In the genomic region with DNA sequence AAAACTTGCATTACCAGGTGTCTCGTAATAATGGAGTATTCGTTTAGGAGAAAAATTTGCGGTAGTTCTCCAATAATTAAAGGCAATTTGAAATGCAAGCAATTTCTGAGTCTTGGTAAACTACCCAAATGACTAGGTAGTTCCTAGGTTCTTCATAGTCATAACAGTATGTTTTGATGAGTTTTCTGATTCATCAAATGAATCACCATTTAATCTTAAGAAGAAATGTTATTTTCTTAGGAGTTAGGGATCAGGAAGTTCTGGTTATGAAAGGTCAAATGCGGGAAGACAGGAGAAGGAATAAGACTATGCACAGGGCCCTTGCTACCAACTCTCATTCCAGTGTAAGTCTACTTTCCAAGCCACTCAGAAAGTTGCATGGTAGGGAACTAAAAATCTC, we compare ENCODE assay signal across 29 cellular contexts.
A peak's percentile ranks its signal among the peaks of the same experiment; 100 is the strongest.
DNase-seq lines count a peak whose midpoint lies in the region; ATAC-seq and TF ChIP-seq lines count a peak whose summit lies in the region.
"Had no signal": no experiment of that assay in that cellular context is flagged by ENCODE, and none has a peak within 500 bp of the region (broad histone marks: within the 10 kb centered on the region; RNA-seq: fewer than 3 reads in every experiment).

No MANE protein-coding gene starts in this region.

- H3K4me1 ChIP-seq in PC-3 (ENCODE audit: insufficient read depth, low read length), result peaks cover 54% of the 10 kb centered on the region
- no peaks in the 10 kb centered on the region for H3K4me1 ChIP-seq in CD4-positive, alpha-beta memory T cell (ENCODE audit: insufficient read depth, low read length)
- H3K4me1 ChIP-seq: esophagus muscularis mucosa, spleen, suprapubic skin, uterus had no signal

- intact Hi-C loops in PC-3 (cut with micrococcal nuclease), result no loop called here
- intact Hi-C loops in CD4-positive, alpha-beta memory T cell (cut with micrococcal nuclease), result no loop called here

- peak overlapping the region; percentile 80 for H3K27ac ChIP-seq in PC-3 (ENCODE audit: low read length)
- H3K27ac ChIP-seq in CD4-positive, alpha-beta memory T cell (ENCODE audit: low read depth, low read length), result no peak overlapping the region
- H3K27ac ChIP-seq: C4-2B, esophagus muscularis mucosa, spleen, suprapubic skin, uterus had no signal

- H3K4me3 ChIP-seq in PC-3 (ENCODE audit: low read length), result no peak overlapping the region
- H3K4me3 ChIP-seq in epithelial cell of esophagus (ENCODE audit: low read length), result no peak overlapping the region
- no peak overlapping the region for H3K4me3 ChIP-seq in CD4-positive, alpha-beta memory T cell (ENCODE audit: low read length in 2 of 2)
- H3K4me3 ChIP-seq: esophagus muscularis mucosa, spleen, suprapubic skin, uterus had no signal

- no peaks in the 10 kb centered on the region for H3K9me2 ChIP-seq in PC-3 (replicated peaks; ENCODE audit: low read length)
- H3K9me2 ChIP-seq: SK-N-SH had no signal

- H3K79me2 ChIP-seq in PC-3 (ENCODE audit: low read length), result no peaks in the 10 kb centered on the region

- no peak overlapping the region for H3K4me3 Mint-ChIP-seq in CD4-positive, alpha-beta memory T cell
- H3K4me3 Mint-ChIP-seq: activated CD8-positive, alpha-beta T cell treated with anti-CD3 and anti-CD28 coated beads, Interleukin-2, amount 10 ng/mL, durations not matched to agents 7 days and 5 days; naive thymus-derived CD4-positive, alpha-beta T cell; stimulated activated effector memory CD8-positive, alpha-beta T cell treated with anti-CD3 and anti-CD28 coated beads, Interleukin-12 subunit alpha, Interleukin-12 subunit beta, amount 100 ng/mL, for 72 hours; T-helper 17 cell had no signal

- BruUV-seq in PC-3 (replicated peaks; lab: Mats Ljungman, UMichigan), result no TSS peak

- CTCF ChIA-PET in PC-3 (lab: Charles Lee), result no interaction called here
- CTCF ChIA-PET in CD4-positive, alpha-beta memory T cell (lab: Charles Lee; ENCODE audit: partially characterized antibody), result no interaction called here

- no peaks in the 10 kb centered on the region for H3K27me3 ChIP-seq in PC-3 (ENCODE audit: low read length)
- no peaks in the 10 kb centered on the region for H3K27me3 ChIP-seq in CD4-positive, alpha-beta memory T cell (ENCODE audit: insufficient read depth, low read length)
- H3K27me3 ChIP-seq: esophagus muscularis mucosa, spleen, suprapubic skin, uterus had no signal

- TF ChIP-seq CTCF in PC-3 (conservative IDR thresholded peaks at IDR 0.05; ENCODE audit: low read depth, low read length) (no peak), epithelial cell of esophagus (IDR thresholded peaks at IDR 0.05; ENCODE audit: insufficient read depth, low read depth, low read length, missing control alignments) (no peak)

- H3K27me3 Mint-ChIP-seq in CD4-positive, alpha-beta memory T cell, result no peaks in the 10 kb centered on the region
- H3K27me3 Mint-ChIP-seq: T-helper 17 cell had no signal

- peak overlapping the region; percentile 72 for H3K4me2 ChIP-seq in PC-3 (ENCODE audit: low read length)
- H3K4me2 ChIP-seq: SK-N-SH had no signal

- H2AFZ ChIP-seq in PC-3 (ENCODE audit: low read length), result no peak overlapping the region

- no peaks in the 10 kb centered on the region for H3K4me1 Mint-ChIP-seq in CD4-positive, alpha-beta memory T cell
- H3K4me1 Mint-ChIP-seq: stimulated activated effector memory CD8-positive, alpha-beta T cell treated with anti-CD3 and anti-CD28 coated beads, Interleukin-12 subunit alpha, Interleukin-12 subunit beta, amount 100 ng/mL, for 72 hours; T-helper 17 cell had no signal

- H3K9me3 Mint-ChIP-seq in CD4-positive, alpha-beta memory T cell, result peaks cover 0 to 13% (median 3%) of the 10 kb centered on the region in 8 donors

- H3K27ac Mint-ChIP-seq in CD4-positive, alpha-beta memory T cell, result no peak overlapping the region
- H3K27ac Mint-ChIP-seq: activated CD8-positive, alpha-beta T cell treated with anti-CD3 and anti-CD28 coated beads, Interleukin-2, amount 10 ng/mL, durations not matched to agents 7 days and 5 days; naive thymus-derived CD4-positive, alpha-beta T cell; stimulated activated effector memory CD8-positive, alpha-beta T cell treated with anti-CD3 and anti-CD28 coated beads, Interleukin-12 subunit alpha, Interleukin-12 subunit beta, amount 100 ng/mL, for 72 hours; T-helper 17 cell had no signal

- no peaks in the 10 kb centered on the region for H4K20me1 ChIP-seq in PC-3 (ENCODE audit: low read length)

- POLR2A ChIA-PET in PC-3 (lab: Charles Lee; ENCODE audit: unreplicated experiment), result no interaction called here
- POLR2A ChIA-PET in CD4-positive, alpha-beta memory T cell (lab: Charles Lee; ENCODE audit: partially characterized antibody), result no interaction called here

- no peaks in the 10 kb centered on the region for H3K36me3 Mint-ChIP-seq in CD4-positive, alpha-beta memory T cell
- H3K36me3 Mint-ChIP-seq: stimulated activated effector memory CD8-positive, alpha-beta T cell treated with anti-CD3 and anti-CD28 coated beads, Interleukin-12 subunit alpha, Interleukin-12 subunit beta, amount 100 ng/mL, for 72 hours had no signal

- ATAC-seq in PC-3, result peak; percentile 55
- ATAC-seq: activated CD8-positive, alpha-beta T cell treated with anti-CD3 and anti-CD28 coated beads, Interleukin-2, amount 10 ng/mL, durations not matched to agents 7 days and 5 days; left cardiac atrium; naive thymus-derived CD4-positive, alpha-beta T cell; stimulated activated effector memory CD8-positive, alpha-beta T cell treated with anti-CD3 and anti-CD28 coated beads, Interleukin-12 subunit alpha, Interleukin-12 subunit beta, amount 100 ng/mL, for 72 hours; T-helper 17 cell had no signal

- H3K9me3 ChIP-seq in PC-3 (ENCODE audit: low read length), result no peaks in the 10 kb centered on the region
- no peaks in the 10 kb centered on the region for H3K9me3 ChIP-seq in CD4-positive, alpha-beta memory T cell (ENCODE audit: control insufficient read depth in 1 of 2, low read length in 2 of 2)
- H3K9me3 ChIP-seq: esophagus muscularis mucosa, SK-N-SH, suprapubic skin, uterus had no signal

- H3F3A ChIP-seq in PC-3 (ENCODE audit: low read length, unreplicated experiment), result no peaks in the 10 kb centered on the region

- H3K36me3 ChIP-seq in PC-3 (ENCODE audit: low read depth, low read length), result no peaks in the 10 kb centered on the region
- H3K36me3 ChIP-seq in CD4-positive, alpha-beta memory T cell (ENCODE audit: insufficient read depth, low read length), result no peaks in the 10 kb centered on the region
- H3K36me3 ChIP-seq: esophagus muscularis mucosa, spleen, suprapubic skin, uterus had no signal

- peak; percentile 62 for DNase-seq in EL
- peak; percentile 91 for DNase-seq in PC-3
- DNase-seq in epithelial cell of esophagus (ENCODE audit: low read depth), result peak; percentile 82
- peak; percentile 28 for DNase-seq in renal cortical epithelial cell (ENCODE audit: low read depth)
- no peak for DNase-seq in CD4-positive, alpha-beta memory T cell
- DNase-seq in NCI-H2107 treated with DMSO at 0.1 percent for 48 hours (lab: John Stamatoyannopoulos, UW; ENCODE audit: unreplicated experiment), result no peak
- no peak for DNase-seq in GOT3 (lab: John Stamatoyannopoulos, UW)
- DNase-seq in SK-N-DZ (ENCODE audit: low spot score), result no peak
- DNase-seq: activated CD8-positive, alpha-beta T cell treated with anti-CD3 and anti-CD28 coated beads, Interleukin-2, amount 10 ng/mL, durations not matched to agents 7 days and 5 days; activated gamma-delta T cell; activated T-cell treated with anti-CD3 and anti-CD28 coated beads, Interleukin-2, amount 50 U/mL, for 1 hour; effector memory CD4-positive, alpha-beta T cell; Karpas-422; left cardiac atrium; naive thymus-derived CD4-positive, alpha-beta T cell; NCI-H1048; NCI-H1694 treated with DMSO at 0.1 percent for 48 hours; NCI-H526; occipital lobe; retina; SK-N-SH; spleen; stimulated activated CD4-positive, alpha-beta T cell treated with anti-CD3 and anti-CD28 coated beads, Interleukin-2, amount 100 ng/mL, for 48 hours; T-helper 17 cell; uterus had no signal

- no peak overlapping the region for H3K9ac ChIP-seq in PC-3 (ENCODE audit: low read length)
- H3K9ac ChIP-seq: SK-N-SH had no signal

Comparison
In these comparisons a context has a peak if more than half of its experiments do, and no peak if none do; other contexts are left out.
1. DNase-seq: peak in EL (single experiment), PC-3 (single experiment), epithelial cell of esophagus (single experiment) and renal cortical epithelial cell (single experiment); none in CD4-positive, alpha-beta memory T cell (0 of 5), NCI-H2107 treated with DMSO at 0.1 percent for 48 hours (single experiment), GOT3 (single experiment) and SK-N-DZ (single experiment).